8 cellular contexts compared by ENCODE assay signal in the genomic region with DNA sequence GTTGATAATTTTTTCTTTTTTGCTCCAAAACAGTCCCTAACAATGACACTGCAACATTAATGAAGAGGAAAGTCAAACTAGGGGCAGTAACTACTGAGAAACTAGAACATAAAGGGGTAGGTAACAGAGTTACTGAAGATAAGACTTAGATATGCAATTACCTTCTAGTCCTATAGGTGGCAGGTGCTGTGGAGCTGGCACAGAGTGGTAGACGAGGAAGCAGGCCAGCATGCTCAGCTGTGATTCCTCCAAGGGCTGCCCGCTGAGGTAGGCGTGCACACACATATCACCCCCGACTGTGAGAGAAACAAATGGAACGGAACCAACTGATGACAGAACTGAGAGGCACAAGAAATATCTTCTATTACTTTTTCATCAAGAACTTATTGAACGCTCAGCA.
DNase-seq lines count a peak whose midpoint lies in the region; ATAC-seq, FAIRE-seq and TF ChIP-seq lines count a peak whose summit lies in the region.
"Not testable (repeated sequence)": the region's sequence is repeated elsewhere in the genome, so short reads cannot be mapped to it uniquely, and the experiment has no call there.

No MANE protein-coding gene starts in this region.

- H3K36me3 Mint-ChIP-seq in CD8-positive, alpha-beta T cell, result peaks cover 25% of the 10 kb centered on the region
- H3K36me3 Mint-ChIP-seq in T-cell, result peaks cover 15% of the 10 kb centered on the region
- not testable (repeated sequence) for H3K36me3 Mint-ChIP-seq in neural progenitor cell

- not testable (repeated sequence) for H3K4me2 ChIP-seq in K562 (ENCODE audit: insufficient read depth, low read length); neural progenitor cell

- H3K27ac Mint-ChIP-seq in CD8-positive, alpha-beta T cell; T-cell; neural progenitor cell: not testable (repeated sequence)

- H3K27me3 Mint-ChIP-seq in CD8-positive, alpha-beta T cell (ENCODE audit: low read depth); T-cell; neural progenitor cell (ENCODE audit: insufficient read depth, low read depth): not testable (repeated sequence)

- no CpG with 5 or more reads among the region's 6 CpGs for WGBS in K562 (ENCODE audit: insufficient coverage, low coverage, missing lambda C conversion rate)

- H3K9ac ChIP-seq in K562 (ENCODE audit: insufficient read depth in 1 of 2, low read depth in 2 of 2, low read length in 2 of 2); neural progenitor cell: not testable (repeated sequence)

- not testable (repeated sequence) for H3K4me3 ChIP-seq in CD8-positive, alpha-beta T cell (ENCODE audit: low read depth, low read length); K562; neural progenitor cell

- not testable (repeated sequence) for TF ChIP-seq POLR2A in K562 (conservative IDR thresholded peaks at IDR 0.05)

- H3K4me1 Mint-ChIP-seq in CD8-positive, alpha-beta T cell (ENCODE audit: low read depth); T-cell; neural progenitor cell: not testable (repeated sequence)

- TF ChIP-seq RAD21 in K562 (CRISPR knock-in tag; conservative IDR thresholded peaks at IDR 0.05 in 1 of 2, IDR thresholded peaks at IDR 0.05 in 1 of 2), result not testable (repeated sequence)

- not testable (repeated sequence) for H3K9me3 Mint-ChIP-seq in CD8-positive, alpha-beta T cell; T-cell; neural progenitor cell

- H3K4me3 Mint-ChIP-seq in CD8-positive, alpha-beta T cell; T-cell; neural progenitor cell: not testable (repeated sequence)

- in situ Hi-C loops in K562 (cut with MboI), result not testable (repeated sequence)

- POLR2A ChIA-PET in CD8-positive, alpha-beta T cell (lab: Charles Lee); T-cell (lab: Charles Lee); K562 (lab: Yijun Ruan, JAX): not testable (repeated sequence)

- not testable (repeated sequence) for H3K27ac ChIP-seq in CD8-positive, alpha-beta T cell (ENCODE audit: low read depth, low read length); K562 (ENCODE audit: extremely low read depth, low read depth, low read length); neural progenitor cell

- H3K79me2 ChIP-seq in K562 (ENCODE audit: control insufficient read depth, insufficient read depth, low read length); neural progenitor cell (ENCODE audit: low read depth): not testable (repeated sequence)

- not testable (repeated sequence) for BruUV-seq in K562 (replicated peaks; lab: Mats Ljungman, UMichigan)

- H3F3A ChIP-seq in neural progenitor cell (ENCODE audit: low read depth), result not testable (repeated sequence)

- peak; percentile 69 for ATAC-seq in CD8-positive, alpha-beta T cell
- ATAC-seq in GM18907 (IDR thresholded peaks at IDR 0.05; ENCODE audit: unreplicated experiment) (peak; percentile 69), HG02588 (IDR thresholded peaks at IDR 0.05; ENCODE audit: unreplicated experiment) (peak; percentile 50), HG03520 (IDR thresholded peaks at IDR 0.05; ENCODE audit: unreplicated experiment) (peak; percentile 67), T-cell (replicated peaks in 1 of 4) (peak; percentile 46 to 61 (median 52)), K562 (peak; percentile 82), left ventricle myocardium superior (peak; percentile 90)

- H3K27me3 ChIP-seq in CD8-positive, alpha-beta T cell (ENCODE audit: insufficient read depth, low read length); K562 (ENCODE audit: control insufficient read depth in 2 of 2, insufficient read depth in 2 of 2, low read length in 2 of 2); neural progenitor cell: not testable (repeated sequence)

- H3K36me3 ChIP-seq in CD8-positive, alpha-beta T cell (ENCODE audit: insufficient read depth, low read length); neural progenitor cell: not testable (repeated sequence)
- peaks cover 11% of the 10 kb centered on the region; the same call in 1 of the 3 replicates for H3K36me3 ChIP-seq in K562 (ENCODE audit: control insufficient read depth, insufficient read depth, low read length)

- DNase-seq in CD8-positive, alpha-beta T cell; T-cell; K562 (ENCODE audit: extremely low read depth in 1 of 4, low spot score in 3 of 4); left ventricle myocardium superior; neural progenitor cell (ENCODE audit: low spot score): not testable (repeated sequence)

- H2AFZ ChIP-seq in K562 (ENCODE audit: low read depth, low read length); neural progenitor cell (replicated peaks): not testable (repeated sequence)

- H3K9me1 ChIP-seq in K562 (ENCODE audit: control insufficient read depth, insufficient read depth, low read length), result not testable (repeated sequence)

- not testable (repeated sequence) for H3K4me1 ChIP-seq in CD8-positive, alpha-beta T cell (ENCODE audit: insufficient read depth, low read length); K562 (replicated peaks in 1 of 2; ENCODE audit: control insufficient read depth in 2 of 2, insufficient read depth in 2 of 2, low read length in 2 of 2); neural progenitor cell

- intact Hi-C loops in CD8-positive, alpha-beta T cell (cut with DNase I, micrococcal nuclease); K562 (cut with micrococcal nuclease); left ventricle myocardium superior (cut with micrococcal nuclease): not testable (repeated sequence)

- TF ChIP-seq EP300 in K562 (IDR thresholded peaks at IDR 0.05; ENCODE audit: low read length), result not testable (repeated sequence)

- not testable (repeated sequence) for H3K9me3 ChIP-seq in CD8-positive, alpha-beta T cell (ENCODE audit: low read length); K562 (replicated peaks; ENCODE audit: control insufficient read depth, insufficient read depth, low read depth, low read length); neural progenitor cell (ENCODE audit: low read depth)

- not testable (repeated sequence) for TF ChIP-seq CTCF in CD8-positive, alpha-beta T cell (IDR thresholded peaks at IDR 0.05); K562 (IDR thresholded peaks at IDR 0.05 in 2 of 3, conservative IDR thresholded peaks at IDR 0.05 in 1 of 3; ENCODE audit: insufficient read depth in 2 of 3, low read depth in 1 of 3, low read length in 3 of 3)
- TF ChIP-seq CTCF in neural progenitor cell (IDR thresholded peaks at IDR 0.05), result peak; percentile 22

- not testable (repeated sequence) for H4K20me1 ChIP-seq in K562 (replicated peaks; ENCODE audit: control insufficient read depth, insufficient read depth, low read length); neural progenitor cell (ENCODE audit: low read depth)

- peak; percentile 89 for FAIRE-seq in K562 (lab: Jason Lieb, UNC)

- CTCF ChIA-PET in CD8-positive, alpha-beta T cell (lab: Charles Lee); T-cell (lab: Charles Lee); K562 (lab: Yijun Ruan, JAX; ENCODE audit: low intra/inter-chr PET ratio): not testable (repeated sequence)
